29 cellular contexts compared by ENCODE assay signal in genomic region chr14:90732142-90732541, GRCh38.
DNase-seq lines count a peak whose midpoint lies in the region; ATAC-seq and TF ChIP-seq lines count a peak whose summit lies in the region.
"Had no signal": no experiment of that assay in that cellular context is flagged by ENCODE, and none has a peak within 500 bp of the region (broad histone marks: within the 10 kb centered on the region; RNA-seq: fewer than 3 reads in every experiment).

No MANE protein-coding gene starts in this region.

- H3K79me2 ChIP-seq in PC-3 (ENCODE audit: low read length), result no peaks in the 10 kb centered on the region

- POLR2A ChIA-PET in PC-3 (lab: Charles Lee; ENCODE audit: unreplicated experiment), result no interaction called here

- H3K4me1 ChIP-seq in PC-3 (ENCODE audit: insufficient read depth, low read length), result 0 out of 2 replicates have a peak, but pooled peaks cover under 1% of the 10 kb centered on the region
- H3K4me1 ChIP-seq: A549, BE2C, Caco-2 had no signal

- H3K4me2 ChIP-seq in PC-3 (ENCODE audit: low read length), result no peak overlapping the region
- H3K4me2 ChIP-seq: A549 had no signal

- no peaks in the 10 kb centered on the region for H3K9me2 ChIP-seq in PC-3 (replicated peaks; ENCODE audit: low read length)

- BruUV-seq in PC-3 (replicated peaks; lab: Mats Ljungman, UMichigan), result no TSS peak

- H3K27ac ChIP-seq in PC-3 (ENCODE audit: low read length), result no peak overlapping the region
- H3K27ac ChIP-seq: A549, epithelial cell of prostate, RWPE1, tibial nerve had no signal

- no peaks in the 10 kb centered on the region for H4K20me1 ChIP-seq in PC-3 (ENCODE audit: low read length)

- no peaks in the 10 kb centered on the region for H3K36me3 ChIP-seq in PC-3 (ENCODE audit: low read depth, low read length)
- H3K36me3 ChIP-seq: spleen had no signal

- no peak for DNase-seq in left ventricle myocardium superior
- DNase-seq in cardiac septum (ENCODE audit: low spot score), result no peak
- DNase-seq in SIG-M5 (lab: John Stamatoyannopoulos, UW), result peak; percentile 18
- DNase-seq in fibroblast of pulmonary artery (ENCODE audit: low read depth), result peak; percentile 10
- DNase-seq in PC-3, result no peak
- no peak for DNase-seq in UCSD-AML1 (lab: John Stamatoyannopoulos, UW; ENCODE audit: unreplicated experiment)
- DNase-seq: activated naive CD4-positive, alpha-beta T cell; activated T-cell treated with anti-CD3 and anti-CD28 coated beads, Interleukin-2, amount 50 U/mL, for 24 hours; amygdala; BE2C; Caco-2; dermis blood vessel endothelial cell; DND-41; foreskin melanocyte; Karpas-422; mesenchymal stem cell; NCI-H1105 treated with DMSO at 0.1 percent for 48 hours; NCI-H446 treated with DMSO at 0.1 percent for 48 hours; occipital lobe; spleen; stimulated activated CD4-positive, alpha-beta T cell treated with anti-CD3 and anti-CD28 coated beads, Interleukin-4, amount 100 ng/mL, for 24 hours; stimulated activated naive CD8-positive, alpha-beta T cell treated with anti-CD3 and anti-CD28 coated beads, Interleukin-15, amount 100 ng/mL, for 72 hours had no signal

- TF ChIP-seq CTCF in fibroblast of pulmonary artery (IDR thresholded peaks at IDR 0.05; ENCODE audit: low read length, missing control alignments), result no peak
- no peak for TF ChIP-seq CTCF in PC-3 (conservative IDR thresholded peaks at IDR 0.05; ENCODE audit: low read depth, low read length)

- intact Hi-C loops in left ventricle myocardium superior (cut with micrococcal nuclease) (no loop called here), cardiac septum (cut with DNase I) (no loop called here), PC-3 (cut with micrococcal nuclease) (no loop called here)

- no peak overlapping the region for H3K9ac ChIP-seq in PC-3 (ENCODE audit: low read length)

- ATAC-seq in left ventricle myocardium superior, result peak; percentile 38
- ATAC-seq in HG02571 (IDR thresholded peaks at IDR 0.05; ENCODE audit: unreplicated experiment), result no peak
- no peak for ATAC-seq in GM18511 (IDR thresholded peaks at IDR 0.05; ENCODE audit: unreplicated experiment)
- no peak for ATAC-seq in PC-3
- ATAC-seq: A549; HCT116; stimulated activated naive CD8-positive, alpha-beta T cell treated with anti-CD3 and anti-CD28 coated beads, Interleukin-15, amount 100 ng/mL, for 72 hours had no signal

- H3K9me3 ChIP-seq in PC-3 (ENCODE audit: low read length), result no peaks in the 10 kb centered on the region
- H3K9me3 ChIP-seq: A549, BE2C, Caco-2, spleen, tibial nerve had no signal

- H3F3A ChIP-seq in PC-3 (ENCODE audit: low read length, unreplicated experiment), result no peaks in the 10 kb centered on the region

- H3K4me3 ChIP-seq in fibroblast of pulmonary artery (replicated peaks; ENCODE audit: low read depth, low read length) (no peak overlapping the region), PC-3 (ENCODE audit: low read length) (no peak overlapping the region)
- H3K4me3 ChIP-seq: A549, spleen, tibial nerve had no signal

- CTCF ChIA-PET in PC-3 (lab: Charles Lee), result no interaction called here

- H2AFZ ChIP-seq in PC-3 (ENCODE audit: low read length), result no peak overlapping the region

- no peaks in the 10 kb centered on the region for H3K27me3 ChIP-seq in PC-3 (ENCODE audit: low read length)
- H3K27me3 ChIP-seq: BE2C, spleen, tibial nerve had no signal

Comparison
In these comparisons a context has a peak if more than half of its experiments do, and no peak if none do; other contexts are left out.
1. DNase-seq: peak in SIG-M5 (single experiment) and fibroblast of pulmonary artery (single experiment); none in left ventricle myocardium superior (single experiment), cardiac septum (single experiment), PC-3 (single experiment) and UCSD-AML1 (single experiment).